Comparison of ENCODE assay signal across 18 cellular contexts in the genomic region with DNA sequence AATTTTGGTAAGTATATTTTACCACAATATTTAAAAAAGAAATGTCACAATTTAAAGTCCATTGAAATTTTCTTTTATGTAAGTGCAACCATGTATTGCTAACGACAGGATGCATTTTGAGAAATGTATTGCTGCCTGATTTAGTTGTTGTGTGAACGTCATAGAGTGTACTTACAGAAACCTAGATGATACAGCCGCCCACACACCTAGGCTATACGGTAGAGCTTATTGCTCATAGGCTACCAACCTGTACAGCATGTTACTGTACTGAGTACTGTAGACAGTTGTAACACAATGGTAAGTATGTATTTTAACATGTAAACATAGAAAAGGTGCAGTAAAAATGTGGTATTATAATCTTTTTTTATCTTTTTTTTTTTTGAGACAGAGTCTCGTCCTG. TPM values are rescaled to one million over a fixed set of nuclear protein-coding genes. Genes with fewer than 3 reads are reported as not detected.
DNase-seq lines count a peak whose midpoint lies in the region; ATAC-seq, FAIRE-seq and TF ChIP-seq lines count a peak whose summit lies in the region.
"Had no signal": no experiment of that assay in that cellular context is flagged by ENCODE, and none has a peak within 500 bp of the region (broad histone marks: within the 10 kb centered on the region; RNA-seq: fewer than 3 reads in every experiment).

No MANE protein-coding gene starts in this region.

- H3K27ac ChIP-seq in GM23338 (ENCODE audit: low read depth) (no peak overlapping the region), brain microvascular endothelial cell (no peak overlapping the region)
- H3K27ac ChIP-seq: PC-9, SK-N-MC, suprapubic skin had no signal

- peaks cover 92% of the 10 kb centered on the region for H3K79me2 ChIP-seq in GM23338 (replicated peaks; ENCODE audit: insufficient read depth)

- DNase-seq in GM12891 (ENCODE audit: insufficient read length, low spot score) (no peak), GM23338 (ENCODE audit: low spot score) (no peak), brain microvascular endothelial cell (no peak)
- DNase-seq in activated CD4-positive, alpha-beta T cell treated with anti-CD3 and anti-CD28 coated beads, Interleukin-2, amount 50 U/mL, for 48 hours = peak; percentile 57 to 69
- peak; percentile 49 for DNase-seq in stimulated activated CD4-positive, alpha-beta T cell treated with anti-CD3 and anti-CD28 coated beads, Interleukin-12 subunit alpha, Interleukin-12 subunit beta, amount 100 ng/mL, for 4 hours
- peak; percentile 21 for DNase-seq in stimulated activated CD8-positive, alpha-beta memory T cell treated with anti-CD3 and anti-CD28 coated beads, Interleukin-12 subunit alpha, Interleukin-12 subunit beta, amount 100 ng/mL, for 24 hours (ENCODE audit: extremely low read depth)
- DNase-seq: activated naive CD8-positive, alpha-beta T cell treated with anti-CD3 and anti-CD28 coated beads, Interleukin-2, amount 10 ng/mL, durations not matched to agents 7 days and 5 days; cortex of kidney; NCI-H187; NCI-H2227 treated with DMSO at 0.1 percent for 48 hours; PC-9; right cardiac atrium; T-helper 9 cell had no signal

- peaks cover 20% of the 10 kb centered on the region for H3K4me1 ChIP-seq in GM23338 (ENCODE audit: insufficient read depth)
- H3K4me1 ChIP-seq: suprapubic skin had no signal

- TF ChIP-seq CTCF in GM23338 (conservative IDR thresholded peaks at IDR 0.05; ENCODE audit: low read depth in 2 of 2) = no peak
- TF ChIP-seq CTCF in brain microvascular endothelial cell (IDR thresholded peaks at IDR 0.05; ENCODE audit: low read depth, low read length, missing control alignments) = no peak

- peaks cover 34% of the 10 kb centered on the region for H4K20me1 ChIP-seq in GM23338 (replicated peaks; ENCODE audit: insufficient read depth)

- H3K27me3 Mint-ChIP-seq in GM23338 (ENCODE audit: insufficient read depth, low read depth, poor library complexity) = peaks cover 2% of the 10 kb centered on the region
- H3K27me3 Mint-ChIP-seq: activated naive CD8-positive, alpha-beta T cell treated with anti-CD3 and anti-CD28 coated beads, Interleukin-2, amount 10 ng/mL, durations not matched to agents 7 days and 5 days; B cell had no signal

- TF ChIP-seq POLR2A in GM12891 (IDR thresholded peaks at IDR 0.05; ENCODE audit: low read depth, low read length) = no peak

- ATAC-seq in GM21360 (IDR thresholded peaks at IDR 0.05; ENCODE audit: unreplicated experiment) (no peak), GM23338 (no peak)
- ATAC-seq: right cardiac atrium had no signal

- H3K4me1 Mint-ChIP-seq in GM23338 = peaks cover 21% of the 10 kb centered on the region

- H3K4me3 ChIP-seq in GM23338 (no peak overlapping the region), brain microvascular endothelial cell (ENCODE audit: low read depth, low read length) (no peak overlapping the region)
- H3K4me3 ChIP-seq: PC-9, SK-N-MC, suprapubic skin had no signal

- FAIRE-seq in GM12891 (lab: Jason Lieb, UNC) = peak; percentile 66
- FAIRE-seq: H54 had no signal

- H3K4me2 ChIP-seq in GM23338 = no peak overlapping the region
- H3K4me2 ChIP-seq: PC-9 had no signal

- no peak overlapping the region for H3K27ac Mint-ChIP-seq in GM23338
- H3K27ac Mint-ChIP-seq: activated naive CD8-positive, alpha-beta T cell treated with anti-CD3 and anti-CD28 coated beads, Interleukin-2, amount 10 ng/mL, durations not matched to agents 7 days and 5 days; B cell had no signal

- in situ Hi-C loops in brain microvascular endothelial cell (cut with HindIII; ENCODE audit: low pct_ligation_motif_present, low sequenced_read_pairs) = no loop called here

- no peaks in the 10 kb centered on the region for H3K9me2 ChIP-seq in GM23338 (ENCODE audit: insufficient read depth)

- H3K4me3 Mint-ChIP-seq in GM23338 = no peak overlapping the region
- H3K4me3 Mint-ChIP-seq: activated naive CD8-positive, alpha-beta T cell treated with anti-CD3 and anti-CD28 coated beads, Interleukin-2, amount 10 ng/mL, durations not matched to agents 7 days and 5 days; B cell had no signal

- no peaks in the 10 kb centered on the region for H3K36me3 ChIP-seq in GM23338 (ENCODE audit: insufficient read depth)
- H3K36me3 ChIP-seq in brain microvascular endothelial cell (replicated peaks) = no peaks in the 10 kb centered on the region
- H3K36me3 ChIP-seq: suprapubic skin had no signal

- H3K27me3 ChIP-seq in GM23338 (ENCODE audit: insufficient read depth) (no peaks in the 10 kb centered on the region), brain microvascular endothelial cell (replicated peaks) (no peaks in the 10 kb centered on the region)
- H3K27me3 ChIP-seq: suprapubic skin had no signal

- no peak overlapping the region for H2AFZ ChIP-seq in GM23338
- H2AFZ ChIP-seq: PC-9 had no signal

- H3K9me3 Mint-ChIP-seq in GM23338 = no peaks in the 10 kb centered on the region
- H3K9me3 Mint-ChIP-seq: activated naive CD8-positive, alpha-beta T cell treated with anti-CD3 and anti-CD28 coated beads, Interleukin-2, amount 10 ng/mL, durations not matched to agents 7 days and 5 days had no signal

- H3F3A ChIP-seq in GM23338 (replicated peaks; ENCODE audit: low read depth) = no peaks in the 10 kb centered on the region

- H3K36me3 Mint-ChIP-seq in GM23338 (ENCODE audit: low read depth) = peaks cover 22% of the 10 kb centered on the region

TF ChIP-seq in GM12891, 5 proteins besides CTCF, POLR2A, EP300 and RAD21:
- TF ChIP-seq TAF1 (IDR thresholded peaks at IDR 0.05; ENCODE audit: low read depth, low read length) (no peak), POLR2AphosphoS5 (IDR thresholded peaks at IDR 0.05; ENCODE audit: low read depth, low read length) (no peak), PAX5 (IDR thresholded peaks at IDR 0.05; ENCODE audit: insufficient read depth, low read length, severe bottlenecking) (no peak), POU2F2 (IDR thresholded peaks at IDR 0.05; ENCODE audit: low read depth, low read length) (no peak)

TF ChIP-seq in GM23338, 12 proteins besides CTCF, POLR2A, EP300 and RAD21 (continues in another document):
- TF ChIP-seq ZNF331 (CRISPR knock-in tag; IDR thresholded peaks at IDR 0.05; ENCODE audit: low read depth) (no peak), POLR2AphosphoS5 (IDR thresholded peaks at IDR 0.05; ENCODE audit: low read depth) (no peak), EZH2phosphoT487 (IDR thresholded peaks at IDR 0.05; ENCODE audit: unreplicated experiment) (no peak), JUNB (IDR thresholded peaks at IDR 0.05; ENCODE audit: unreplicated experiment) (no peak)
- TF ChIP-seq, protein P1, sequence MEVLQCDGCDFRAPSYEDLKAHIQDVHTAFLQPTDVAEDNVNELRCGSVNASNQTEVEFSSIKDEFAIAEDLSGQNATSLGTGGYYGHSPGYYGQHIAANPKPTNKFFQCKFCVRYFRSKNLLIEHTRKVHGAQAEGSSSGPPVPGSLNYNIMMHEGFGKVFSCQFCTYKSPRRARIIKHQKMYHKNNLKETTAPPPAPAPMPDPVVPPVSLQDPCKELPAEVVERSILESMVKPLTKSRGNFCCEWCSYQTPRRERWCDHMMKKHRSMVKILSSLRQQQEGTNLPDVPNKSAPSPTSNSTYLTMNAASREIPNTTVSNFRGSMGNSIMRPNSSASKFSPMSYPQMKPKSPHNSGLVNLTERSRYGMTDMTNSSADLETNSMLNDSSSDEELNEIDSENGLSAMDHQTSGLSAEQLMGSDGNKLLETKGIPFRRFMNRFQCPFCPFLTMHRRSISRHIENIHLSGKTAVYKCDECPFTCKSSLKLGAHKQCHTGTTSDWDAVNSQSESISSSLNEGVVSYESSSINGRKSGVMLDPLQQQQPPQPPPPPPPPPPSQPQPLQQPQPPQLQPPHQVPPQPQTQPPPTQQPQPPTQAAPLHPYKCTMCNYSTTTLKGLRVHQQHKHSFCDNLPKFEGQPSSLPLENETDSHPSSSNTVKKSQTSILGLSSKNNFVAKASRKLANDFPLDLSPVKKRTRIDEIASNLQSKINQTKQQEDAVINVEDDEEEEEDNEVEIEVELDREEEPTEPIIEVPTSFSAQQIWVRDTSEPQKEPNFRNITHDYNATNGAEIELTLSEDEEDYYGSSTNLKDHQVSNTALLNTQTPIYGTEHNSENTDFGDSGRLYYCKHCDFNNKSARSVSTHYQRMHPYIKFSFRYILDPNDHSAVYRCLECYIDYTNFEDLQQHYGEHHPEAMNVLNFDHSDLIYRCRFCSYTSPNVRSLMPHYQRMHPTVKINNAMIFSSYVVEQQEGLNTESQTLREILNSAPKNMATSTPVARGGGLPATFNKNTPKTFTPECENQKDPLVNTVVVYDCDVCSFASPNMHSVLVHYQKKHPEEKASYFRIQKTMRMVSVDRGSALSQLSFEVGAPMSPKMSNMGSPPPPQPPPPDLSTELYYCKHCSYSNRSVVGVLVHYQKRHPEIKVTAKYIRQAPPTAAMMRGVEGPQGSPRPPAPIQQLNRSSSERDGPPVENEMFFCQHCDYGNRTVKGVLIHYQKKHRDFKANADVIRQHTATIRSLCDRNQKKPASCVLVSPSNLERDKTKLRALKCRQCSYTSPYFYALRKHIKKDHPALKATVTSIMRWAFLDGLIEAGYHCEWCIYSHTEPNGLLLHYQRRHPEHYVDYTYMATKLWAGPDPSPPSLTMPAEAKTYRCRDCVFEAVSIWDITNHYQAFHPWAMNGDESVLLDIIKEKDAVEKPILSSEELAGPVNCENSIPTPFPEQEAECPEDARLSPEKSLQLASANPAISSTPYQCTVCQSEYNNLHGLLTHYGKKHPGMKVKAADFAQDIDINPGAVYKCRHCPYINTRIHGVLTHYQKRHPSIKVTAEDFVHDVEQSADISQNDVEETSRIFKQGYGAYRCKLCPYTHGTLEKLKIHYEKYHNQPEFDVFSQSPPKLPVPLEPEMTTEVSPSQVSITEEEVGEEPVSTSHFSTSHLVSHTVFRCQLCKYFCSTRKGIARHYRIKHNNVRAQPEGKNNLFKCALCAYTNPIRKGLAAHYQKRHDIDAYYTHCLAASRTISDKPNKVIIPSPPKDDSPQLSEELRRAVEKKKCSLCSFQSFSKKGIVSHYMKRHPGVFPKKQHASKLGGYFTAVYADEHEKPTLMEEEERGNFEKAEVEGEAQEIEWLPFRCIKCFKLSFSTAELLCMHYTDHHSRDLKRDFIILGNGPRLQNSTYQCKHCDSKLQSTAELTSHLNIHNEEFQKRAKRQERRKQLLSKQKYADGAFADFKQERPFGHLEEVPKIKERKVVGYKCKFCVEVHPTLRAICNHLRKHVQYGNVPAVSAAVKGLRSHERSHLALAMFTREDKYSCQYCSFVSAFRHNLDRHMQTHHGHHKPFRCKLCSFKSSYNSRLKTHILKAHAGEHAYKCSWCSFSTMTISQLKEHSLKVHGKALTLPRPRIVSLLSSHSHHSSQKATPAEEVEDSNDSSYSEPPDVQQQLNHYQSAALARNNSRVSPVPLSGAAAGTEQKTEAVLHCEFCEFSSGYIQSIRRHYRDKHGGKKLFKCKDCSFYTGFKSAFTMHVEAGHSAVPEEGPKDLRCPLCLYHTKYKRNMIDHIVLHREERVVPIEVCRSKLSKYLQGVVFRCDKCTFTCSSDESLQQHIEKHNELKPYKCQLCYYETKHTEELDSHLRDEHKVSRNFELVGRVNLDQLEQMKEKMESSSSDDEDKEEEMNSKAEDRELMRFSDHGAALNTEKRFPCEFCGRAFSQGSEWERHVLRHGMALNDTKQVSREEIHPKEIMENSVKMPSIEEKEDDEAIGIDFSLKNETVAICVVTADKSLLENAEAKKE (CRISPR knock-in tag; IDR thresholded peaks at IDR 0.05) = no peak

RNA-seq across cellular contexts. Expression of a gene that starts 48.1 kb away (rescaled TPM):
- 4.4 TPM for polyA plus RNA-seq in GM12891 (2012; ENCODE audit: low read depth, missing spikeins)
- total RNA-seq in GM23338 (2014; rRNA removed; shearing (Covaris generic)) = 67.6 and 67.8 TPM in 2 replicates
- 31.6 and 40.1 TPM in 2 replicates for polyA plus RNA-seq in GM23338 (2016; fragmentation: Nextera tagmentation; extraction: Ambion mirVana)

Comparison
In these comparisons a context has a peak if more than half of its experiments do, and no peak if none do; other contexts are left out.
1. DNase-seq: peak in activated CD4-positive, alpha-beta T cell treated with anti-CD3 and anti-CD28 coated beads, Interleukin-2, amount 50 U/mL, for 48 hours (2 of 2), stimulated activated CD4-positive, alpha-beta T cell treated with anti-CD3 and anti-CD28 coated beads, Interleukin-12 subunit alpha, Interleukin-12 subunit beta, amount 100 ng/mL, for 4 hours (single experiment) and stimulated activated CD8-positive, alpha-beta memory T cell treated with anti-CD3 and anti-CD28 coated beads, Interleukin-12 subunit alpha, Interleukin-12 subunit beta, amount 100 ng/mL, for 24 hours (single experiment); none in GM12891 (single experiment), GM23338 (single experiment) and brain microvascular endothelial cell (single experiment).